7 cellular contexts compared by ENCODE assay signal in genomic region chr12:62190921-62191746, GRCh38.
DNase-seq lines count a peak whose midpoint lies in the region; ATAC-seq and TF ChIP-seq lines count a peak whose summit lies in the region.

No MANE protein-coding gene starts in this region.

- peaks cover 31% of the 10 kb centered on the region for H3K4me1 Mint-ChIP-seq in brain
- peaks cover 21 to 35% of the 10 kb centered on the region in 2 donors for H3K4me1 Mint-ChIP-seq in stimulated activated naive B cell treated with anti-CD40 and anti-IgM and Interleukin-4, amounts not matched to agents 10 μg/mL and 1 μg/mL and 100 μg/mL, for 72 hours

- peak overlapping the region; percentile 89 to 97 (median 90) for H3K4me3 Mint-ChIP-seq in brain
- peak overlapping the region; percentile 88 for H3K4me3 Mint-ChIP-seq in stimulated activated naive B cell treated with anti-CD40 and anti-IgM and Interleukin-4, amounts not matched to agents 10 μg/mL and 1 μg/mL and 100 μg/mL, for 72 hours

- H3K27ac ChIP-seq in RWPE2 (ENCODE audit: poor library complexity, severe bottlenecking) = no peak overlapping the region

- no peaks in the 10 kb centered on the region for H3K36me3 Mint-ChIP-seq in brain
- H3K36me3 Mint-ChIP-seq in stimulated activated naive B cell treated with anti-CD40 and anti-IgM and Interleukin-4, amounts not matched to agents 10 μg/mL and 1 μg/mL and 100 μg/mL, for 72 hours = no peaks in the 10 kb centered on the region

- peaks cover 57% of the 10 kb centered on the region for H3K27me3 Mint-ChIP-seq in brain
- H3K27me3 Mint-ChIP-seq in stimulated activated naive B cell treated with anti-CD40 and anti-IgM and Interleukin-4, amounts not matched to agents 10 μg/mL and 1 μg/mL and 100 μg/mL, for 72 hours = peaks cover 23 to 33% of the 10 kb centered on the region in 2 donors

- H3K36me3 ChIP-seq in RWPE2 (ENCODE audit: low read depth) = no peaks in the 10 kb centered on the region

- H3K27me3 ChIP-seq in RWPE2 (ENCODE audit: insufficient read depth, poor library complexity, severe bottlenecking) = peaks cover 59% of the 10 kb centered on the region

- ATAC-seq in RWPE2 (ENCODE audit: low read depth) = peak; percentile 15; the same call in 2 of the 3 replicates
- ATAC-seq in stimulated activated naive B cell treated with anti-CD40 and anti-IgM and Interleukin-4, amounts not matched to agents 10 μg/mL and 1 μg/mL and 100 μg/mL, for 72 hours (replicated peaks) = peak in 1 of 2 donors; percentile 20
- ATAC-seq in GM19035 (IDR thresholded peaks at IDR 0.05; ENCODE audit: unreplicated experiment) = no peak

- no peaks in the 10 kb centered on the region for H3K9me3 ChIP-seq in RWPE2 (ENCODE audit: severe bottlenecking)

- H3K4me1 ChIP-seq in RWPE2 (ENCODE audit: insufficient read depth, poor library complexity, severe bottlenecking) = peaks cover 26% of the 10 kb centered on the region

- TF ChIP-seq CTCF in RWPE2 (IDR thresholded peaks at IDR 0.05; ENCODE audit: poor library complexity, severe bottlenecking) (no peak), brain (conservative IDR thresholded peaks at IDR 0.05) (no peak)

- peak overlapping the region; percentile 22 to 95 (median 54) for H3K27ac Mint-ChIP-seq in brain
- H3K27ac Mint-ChIP-seq in stimulated activated naive B cell treated with anti-CD40 and anti-IgM and Interleukin-4, amounts not matched to agents 10 μg/mL and 1 μg/mL and 100 μg/mL, for 72 hours = peak overlapping the region; percentile 67

- no peak overlapping the region for H3K4me3 ChIP-seq in RWPE2 (ENCODE audit: severe bottlenecking)

- peak; percentile 58 for DNase-seq in RWPE2 (ENCODE audit: low spot score)
- peak; percentile 51 for DNase-seq in left kidney (ENCODE audit: low read depth, low spot score)
- peak; percentile 2 for DNase-seq in stimulated activated naive B cell treated with anti-CD40 and anti-IgM and Interleukin-4, amounts not matched to agents 10 μg/mL and 1 μg/mL and 100 μg/mL, for 72 hours
- no peak for DNase-seq in effector CD8-positive, alpha-beta T cell (lab: John Stamatoyannopoulos, UW)
- no peak for DNase-seq in NCI-H1436 treated with DMSO at 0.1 percent for 48 hours (lab: John Stamatoyannopoulos, UW)

- peaks cover 0 to under 1% (median 0%) of the 10 kb centered on the region in 5 experiments for H3K9me3 Mint-ChIP-seq in brain
- no peaks in the 10 kb centered on the region for H3K9me3 Mint-ChIP-seq in stimulated activated naive B cell treated with anti-CD40 and anti-IgM and Interleukin-4, amounts not matched to agents 10 μg/mL and 1 μg/mL and 100 μg/mL, for 72 hours

Comparison
In these comparisons a context has a peak if more than half of its experiments do, and no peak if none do; other contexts are left out.
1. DNase-seq: peak in RWPE2 (single experiment), left kidney (single experiment) and stimulated activated naive B cell treated with anti-CD40 and anti-IgM and Interleukin-4, amounts not matched to agents 10 μg/mL and 1 μg/mL and 100 μg/mL, for 72 hours (single experiment); none in effector CD8-positive, alpha-beta T cell (single experiment) and NCI-H1436 treated with DMSO at 0.1 percent for 48 hours (single experiment).